In genomic region chr2:31205186-31205585, GRCh38 we compare ENCODE assay signal across 15 cellular contexts. TPM values are rescaled to one million over a fixed set of nuclear protein-coding genes. Genes with fewer than 3 reads are reported as not detected.
DNase-seq lines count a peak whose midpoint lies in the region; ATAC-seq and TF ChIP-seq lines count a peak whose summit lies in the region.
"Had no signal": no experiment of that assay in that cellular context is flagged by ENCODE, and none has a peak within 500 bp of the region (broad histone marks: within the 10 kb centered on the region; RNA-seq: fewer than 3 reads in every experiment).

No MANE protein-coding gene starts in this region.

- WGBS in adrenal gland, 4 donors, result 70 to 82% (median 74%) methylated on average over 7 to 9 of the region's 9 CpGs

- H3K36me3 ChIP-seq in adrenal gland (replicated peaks in 1 of 2), result no peaks in the 10 kb centered on the region

- peak; percentile 51 for DNase-seq in COR-L47 (lab: John Stamatoyannopoulos, UW)
- DNase-seq in DMS 273 (lab: John Stamatoyannopoulos, UW; ENCODE audit: unreplicated experiment), result peak; percentile 86
- peak; percentile 51 to 80 for DNase-seq in NCI-H524 (lab: John Stamatoyannopoulos, UW)
- DNase-seq in left kidney (ENCODE audit: low read depth, low spot score), result peak; percentile 47
- DNase-seq in adrenal gland, result no peak
- DNase-seq in NCI-H2171 (lab: John Stamatoyannopoulos, UW), result no peak
- DNase-seq: CD4-positive, alpha-beta T cell; NCI-H1436 treated with DMSO at 0.1 percent for 48 hours; NCI-H2029 treated with DMSO at 0.1 percent for 48 hours; PC-3; Right ventricle myocardium superior had no signal

- TF ChIP-seq POLR2A in adrenal gland (IDR thresholded peaks at IDR 0.05), result no peak

- H3K27ac ChIP-seq in adrenal gland, result no peak overlapping the region
- H3K27ac ChIP-seq: BLaER1 had no signal

- ATAC-seq in HG02798 (IDR thresholded peaks at IDR 0.05; ENCODE audit: poor library complexity, unreplicated experiment) (no peak), HG02884 (IDR thresholded peaks at IDR 0.05; ENCODE audit: unreplicated experiment) (no peak)
- ATAC-seq: PC-3 had no signal

- H3K4me3 ChIP-seq in adrenal gland, result no peak overlapping the region
- H3K4me3 ChIP-seq: BLaER1 had no signal

- no peaks in the 10 kb centered on the region for H3K9me3 ChIP-seq in adrenal gland (replicated peaks in 1 of 3)
- H3K9me3 ChIP-seq: BLaER1 had no signal

- H3K4me1 ChIP-seq in adrenal gland (replicated peaks in 1 of 2), result no peaks in the 10 kb centered on the region

- TF ChIP-seq CTCF in adrenal gland (IDR thresholded peaks at IDR 0.05), result no peak

- intact Hi-C loops in adrenal gland (cut with DNase I), result no loop called here

- H3K27me3 ChIP-seq in adrenal gland, result no peaks in the 10 kb centered on the region
- H3K27me3 ChIP-seq: BLaER1 had no signal

RNA-seq across cellular contexts. Expression of gene CAPN14, which starts 12.1 kb away (rescaled TPM):
- under 1 TPM in 4 of 8 donors, not detected in 4; 0.10 to 0.28 (median 0.11) TPM for total RNA-seq in adrenal gland
- polyA plus RNA-seq in adrenal gland, result under 1 TPM in 2 of 3 donors, not detected in 1; 0.10 to 0.16 TPM
- total RNA-seq: NCI-H460, PC-3 had no signal

RNA-seq across cellular contexts. Expression of gene EHD3, which starts 28.8 kb away (rescaled TPM):
- 10 to 100 TPM; 15.9 to 51.9 (median 22.3) TPM for total RNA-seq in adrenal gland
- 10 to 100 TPM in 1 of 3 donors, 1 to 10 TPM in 2; 4.6 to 28.6 (median 8.5) TPM for polyA plus RNA-seq in adrenal gland

Comparison
In these comparisons a context has a peak if more than half of its experiments do, and no peak if none do; other contexts are left out.
1. DNase-seq: peak in COR-L47 (single experiment), DMS 273 (single experiment), NCI-H524 (2 of 2) and left kidney (single experiment); none in adrenal gland (0 of 7) and NCI-H2171 (single experiment).